In genomic region chr17:61572547-61572946, GRCh38 we compare ENCODE assay signal across 18 cellular contexts. TPM values are rescaled to one million over a fixed set of nuclear protein-coding genes. Genes with fewer than 3 reads are reported as not detected.
"Had no signal": no experiment of that assay in that cellular context is flagged by ENCODE, and none has a peak within 500 bp of the region (broad histone marks: within the 10 kb centered on the region; RNA-seq: fewer than 3 reads in every experiment).

No MANE protein-coding gene starts in this region.

RNA-seq across cellular contexts. Expression of gene NACA2, which starts 18.5 kb away (rescaled TPM):
- total RNA-seq: activated naive CD4-positive, alpha-beta T cell treated with anti-CD3 and anti-CD28 coated beads for 36 hours; activated naive CD4-positive, alpha-beta T cell treated with anti-CD3 and anti-CD28 coated beads, Interleukin-2, amount 50 U/mL, for 72 hours; activated naive CD8-positive, alpha-beta T cell treated with anti-CD3 and anti-CD28 coated beads for 36 hours; activated naive CD8-positive, alpha-beta T cell treated with anti-CD3 and anti-CD28 coated beads, Interleukin-2, amount 10 ng/mL, durations not matched to agents 7 days and 5 days; activated T-cell treated with anti-CD3 and anti-CD28 coated beads, Interleukin-2, amount 50 U/mL, for 4 hours; activated T-cell treated with anti-CD3 and anti-CD28 coated beads, Interleukin-2, amount 50 U/mL, for 72 hours; activated T-helper 17 cell treated with anti-CD3 and anti-CD28 coated beads, Interleukin-2, amount 50 U/mL, for 72 hours; activated T-helper 2 cell treated with anti-CD3 and anti-CD28 coated beads, Interferon-gamma antibody, Interleukin-2, Interleukin-4, amounts not matched to agents 10 μg/mL and 5 μg/mL and 100 μg/mL, durations not matched to agents 14 hours and 24 hours and 36 hours; adrenal gland; aorta; ascending aorta; astrocyte; breast epithelium; bronchial epithelial cell; cardiac muscle cell; cardiac septum; cerebellum; chondrocyte had no signal
